8 cellular contexts compared by ENCODE assay signal in genomic region chr22:39808087-39808486, GRCh38.
DNase-seq lines count a peak whose midpoint lies in the region; ATAC-seq and TF ChIP-seq lines count a peak whose summit lies in the region.

No MANE protein-coding gene starts in this region.

- intact Hi-C loops in right cardiac atrium (cut with DNase I) (no loop called here), aorta (cut with DNase I) (no loop called here)

- H3K4me1 ChIP-seq in cardiac muscle cell (ENCODE audit: low read depth) (no peaks in the 10 kb centered on the region), right cardiac atrium (ENCODE audit: control insufficient read depth, insufficient read depth, low read length) (no peaks in the 10 kb centered on the region), aorta (ENCODE audit: control insufficient read depth in 1 of 2, insufficient read depth in 2 of 2, low read length in 2 of 2) (no peaks in the 10 kb centered on the region)

- H3K4me3 ChIP-seq in cardiac muscle cell, result no peak overlapping the region
- H3K4me3 ChIP-seq in right cardiac atrium (ENCODE audit: low read length), result no peak overlapping the region
- H3K4me3 ChIP-seq in aorta (ENCODE audit: low read length in 2 of 2), result no peak overlapping the region

- TF ChIP-seq CTCF in cardiac muscle cell (IDR thresholded peaks at IDR 0.05; ENCODE audit: low read depth, low read length), result peak; percentile 53

- 31% methylated on average over 3 of the region's 3 CpGs for WGBS in right cardiac atrium
- WGBS in aorta, 2 donors, result 23 to 27% methylated on average over 3 of the region's 3 CpGs

- H3K27ac ChIP-seq in cardiac muscle cell, result no peak overlapping the region
- H3K27ac ChIP-seq in right cardiac atrium (ENCODE audit: low read length), result no peak overlapping the region
- no peak overlapping the region for H3K27ac ChIP-seq in aorta (ENCODE audit: low read depth in 1 of 2, low read length in 2 of 2)

- DNase-seq in cardiac muscle cell (ENCODE audit: low read depth in 1 of 2, low spot score in 1 of 2) (peak in 1 of 2 donors; percentile 44), right cardiac atrium (no peak), T follicular helper cell (ENCODE audit: low read depth) (peak; percentile 6), germinal center (ENCODE audit: low spot score) (peak; percentile 15), aorta (no peak), epidermal melanocyte (ENCODE audit: insufficient read length, low spot score) (no peak), mucosa of gallbladder (ENCODE audit: low spot score) (no peak)

- ATAC-seq in right cardiac atrium, result no peak
- ATAC-seq in aorta (ENCODE audit: low FRiP score), result peak; percentile 50
- no peak for ATAC-seq in GM18520 (IDR thresholded peaks at IDR 0.05; ENCODE audit: unreplicated experiment)

- H3K27me3 ChIP-seq in cardiac muscle cell (peaks cover 47% of the 10 kb centered on the region), right cardiac atrium (ENCODE audit: control insufficient read depth, insufficient read depth) (no peaks in the 10 kb centered on the region), aorta (ENCODE audit: control insufficient read depth in 1 of 2, insufficient read depth in 2 of 2, low read length in 1 of 2) (no peaks in the 10 kb centered on the region)

- H3K36me3 ChIP-seq in cardiac muscle cell, result no peaks in the 10 kb centered on the region
- no peaks in the 10 kb centered on the region for H3K36me3 ChIP-seq in aorta (ENCODE audit: control insufficient read depth in 1 of 2, insufficient read depth in 2 of 2, low read length in 1 of 2)

- H3K9me3 ChIP-seq in cardiac muscle cell (ENCODE audit: low read depth) (no peaks in the 10 kb centered on the region), right cardiac atrium (ENCODE audit: control insufficient read depth, low read length) (no peaks in the 10 kb centered on the region), aorta (ENCODE audit: control insufficient read depth, low read length) (no peaks in the 10 kb centered on the region)

Comparison
In these comparisons a context has a peak if more than half of its experiments do, and no peak if none do; other contexts are left out.
1. DNase-seq: peak in T follicular helper cell (single experiment) and germinal center (single experiment); none in right cardiac atrium (0 of 3), aorta (0 of 2), epidermal melanocyte (single experiment) and mucosa of gallbladder (single experiment).